ENCODE assay signal across 8 cellular contexts in genomic region chr3:129827765-129828164, GRCh38.
DNase-seq lines count a peak whose midpoint lies in the region; ATAC-seq, FAIRE-seq and TF ChIP-seq lines count a peak whose summit lies in the region.

No MANE protein-coding gene starts in this region.

- DNase-seq in CD4-positive, alpha-beta T cell = peak; percentile 1 to 34 (median 16)
- no peak for DNase-seq in HTR-8/SVneo (ENCODE audit: insufficient read length, low spot score)
- peak; percentile 3 for DNase-seq in activated gamma-delta T cell treated with anti-CD3 and anti-CD28 coated beads, Interleukin-2, amount 50 U/mL, for 16 hours (ENCODE audit: low read depth)
- no peak for DNase-seq in NCI-H2107 (lab: John Stamatoyannopoulos, UW)
- no peak for DNase-seq in HCEC 1CT
- no peak for DNase-seq in NCI-H2029 (lab: John Stamatoyannopoulos, UW)
- no peak for DNase-seq in left lobe of liver (ENCODE audit: low spot score)

- peak; percentile 82 for ATAC-seq in CD4-positive, alpha-beta T cell (ENCODE audit: poor library complexity)
- ATAC-seq in GM19467 (IDR thresholded peaks at IDR 0.05; ENCODE audit: unreplicated experiment) = peak; percentile 80
- no peak for ATAC-seq in left lobe of liver

- no peak overlapping the region for H3K27ac ChIP-seq in CD4-positive, alpha-beta T cell (ENCODE audit: low read depth, low read length)

- TF ChIP-seq CTCF in CD4-positive, alpha-beta T cell (IDR thresholded peaks at IDR 0.05) = no peak

- peak overlapping the region; percentile 69 for H3K27ac Mint-ChIP-seq in CD4-positive, alpha-beta T cell

- intact Hi-C loops in CD4-positive, alpha-beta T cell (cut with DNase I, micrococcal nuclease) = loop anchor here (2.0 to 10.0 kb wide), 6 partner anchors 105 to 445 kb away; no protein-coding TSS in a partner anchor

- H3K9me3 ChIP-seq in CD4-positive, alpha-beta T cell (ENCODE audit: control insufficient read depth, low read length) = no peaks in the 10 kb centered on the region

- no peaks in the 10 kb centered on the region for H3K9me3 Mint-ChIP-seq in CD4-positive, alpha-beta T cell

- POLR2A ChIA-PET in CD4-positive, alpha-beta T cell (lab: Charles Lee) = interaction anchor here (1.5 kb wide), 1 partner anchor 62 kb away, joined by 3 read pairs; no protein-coding TSS in a partner anchor

- peaks cover 26% of the 10 kb centered on the region for H3K36me3 Mint-ChIP-seq in CD4-positive, alpha-beta T cell (ENCODE audit: low read depth)

- H3K4me1 Mint-ChIP-seq in CD4-positive, alpha-beta T cell (ENCODE audit: low read depth) = peaks cover 32% of the 10 kb centered on the region

- CTCF ChIA-PET in CD4-positive, alpha-beta T cell (lab: Charles Lee) = interaction anchor here (1.5 kb wide), 1 partner anchor 9 kb away, joined by 5 read pairs; no protein-coding TSS in a partner anchor

- no peaks in the 10 kb centered on the region for H3K27me3 Mint-ChIP-seq in CD4-positive, alpha-beta T cell

- FAIRE-seq in HTR-8/SVneo (lab: Jason Lieb, UNC) = peak; percentile 33

- peak overlapping the region; percentile 57 for H3K4me3 Mint-ChIP-seq in CD4-positive, alpha-beta T cell

- no peaks in the 10 kb centered on the region for H3K27me3 ChIP-seq in CD4-positive, alpha-beta T cell (ENCODE audit: control insufficient read depth, insufficient read depth, low read length)

Comparison
In these comparisons a context has a peak if more than half of its experiments do, and no peak if none do; other contexts are left out.
1. DNase-seq: peak in CD4-positive, alpha-beta T cell (10 of 10) and activated gamma-delta T cell treated with anti-CD3 and anti-CD28 coated beads, Interleukin-2, amount 50 U/mL, for 16 hours (single experiment); none in HTR-8/SVneo (single experiment), NCI-H2107 (single experiment), HCEC 1CT (single experiment), NCI-H2029 (single experiment) and left lobe of liver (single experiment).